20 cellular contexts compared by ENCODE assay signal in genomic region chr2:233088598-233089345, GRCh38. TPM values are rescaled to one million over a fixed set of nuclear protein-coding genes. Genes with fewer than 3 reads are reported as not detected.
DNase-seq lines count a peak whose midpoint lies in the region; ATAC-seq, FAIRE-seq and TF ChIP-seq lines count a peak whose summit lies in the region.
"Had no signal": no experiment of that assay in that cellular context is flagged by ENCODE, and none has a peak within 500 bp of the region (broad histone marks: within the 10 kb centered on the region; RNA-seq: fewer than 3 reads in every experiment).

No MANE protein-coding gene starts in this region.

- H3K4me2 ChIP-seq in OCI-LY3 (ENCODE audit: low read length): no peak overlapping the region

- H2AFZ ChIP-seq in OCI-LY3 (ENCODE audit: low read depth, low read length): no peak overlapping the region

- H3K27me3 ChIP-seq in CD4-positive, CD25-positive, alpha-beta regulatory T cell (ENCODE audit: control insufficient read depth, insufficient read depth, low read length): no peaks in the 10 kb centered on the region
- no peaks in the 10 kb centered on the region for H3K27me3 ChIP-seq in OCI-LY3 (ENCODE audit: low read depth, low read length)
- H3K27me3 ChIP-seq: SJCRH30 had no signal

- peaks cover 10% of the 10 kb centered on the region for H3K27me3 Mint-ChIP-seq in CD4-positive, CD25-positive, alpha-beta regulatory T cell
- H3K27me3 Mint-ChIP-seq in dendritic cell treated with granulocyte-macrophage colony-stimulating factor and Interleukin-4, amounts not matched to agents 40 ng/mL and 50 ng/mL, for 4 days: no peaks in the 10 kb centered on the region
- H3K27me3 Mint-ChIP-seq: activated CD4-positive, alpha-beta T cell treated with anti-CD3 and anti-CD28 coated beads, Interleukin-2, amount 10 ng/mL, durations not matched to agents 7 days and 5 days had no signal

- no peak for FAIRE-seq in D721Med (lab: Jason Lieb, UNC)

- H3K4me1 Mint-ChIP-seq in CD4-positive, CD25-positive, alpha-beta regulatory T cell: peaks cover 26 to 85% (median 58%) of the 10 kb centered on the region in 4 donors
- H3K4me1 Mint-ChIP-seq in dendritic cell treated with granulocyte-macrophage colony-stimulating factor and Interleukin-4, amounts not matched to agents 40 ng/mL and 50 ng/mL, for 4 days (ENCODE audit: low read depth): peaks cover 95% of the 10 kb centered on the region

- peaks cover 85% of the 10 kb centered on the region for H3K79me2 ChIP-seq in OCI-LY3 (ENCODE audit: low read length)

- intact Hi-C loops in dendritic cell treated with granulocyte-macrophage colony-stimulating factor and Interleukin-4, amounts not matched to agents 40 ng/mL and 50 ng/mL, for 4 days (cut with micrococcal nuclease): loop anchor here (2.0 kb wide), 1 partner anchor 14 kb away; no protein-coding TSS in a partner anchor
- intact Hi-C loops in posterior vena cava (cut with DNase I): no loop called here
- intact Hi-C loops in left ventricle myocardium superior (cut with micrococcal nuclease): no loop called here

- peaks cover 0 to 3% (median 0%) of the 10 kb centered on the region in 7 donors for H3K9me3 Mint-ChIP-seq in CD4-positive, CD25-positive, alpha-beta regulatory T cell
- no peaks in the 10 kb centered on the region for H3K9me3 Mint-ChIP-seq in dendritic cell treated with granulocyte-macrophage colony-stimulating factor and Interleukin-4, amounts not matched to agents 40 ng/mL and 50 ng/mL, for 4 days
- H3K9me3 Mint-ChIP-seq: activated CD4-positive, alpha-beta T cell treated with anti-CD3 and anti-CD28 coated beads, Interleukin-2, amount 10 ng/mL, durations not matched to agents 7 days and 5 days had no signal

- DNase-seq in CD4-positive, CD25-positive, alpha-beta regulatory T cell: no peak
- peak; percentile 69 for DNase-seq in posterior vena cava (ENCODE audit: low spot score)
- no peak for DNase-seq in D721Med (ENCODE audit: insufficient read length, low spot score)
- no peak for DNase-seq in left ventricle myocardium superior
- DNase-seq: activated CD4-positive, alpha-beta T cell treated with anti-CD3 and anti-CD28 coated beads, Interleukin-2, amount 10 ng/mL, durations not matched to agents 7 days and 5 days; central memory CD4-positive, alpha-beta T cell; GF-D8; NCI-H2029 treated with DMSO at 0.1 percent for 48 hours; NCI-H510A; SJCRH30; stimulated activated CD4-positive, alpha-beta T cell treated with anti-CD3 and anti-CD28 coated beads, Interleukin-2, amount 100 ng/mL, for 48 hours had no signal

- H3K4me3 Mint-ChIP-seq in CD4-positive, CD25-positive, alpha-beta regulatory T cell: peak overlapping the region in 1 of 4 donors; percentile 35
- peak overlapping the region; percentile 68 for H3K4me3 Mint-ChIP-seq in dendritic cell treated with granulocyte-macrophage colony-stimulating factor and Interleukin-4, amounts not matched to agents 40 ng/mL and 50 ng/mL, for 4 days
- H3K4me3 Mint-ChIP-seq: activated CD4-positive, alpha-beta T cell treated with anti-CD3 and anti-CD28 coated beads, Interleukin-2, amount 10 ng/mL, durations not matched to agents 7 days and 5 days had no signal

- H3K27ac ChIP-seq in CD4-positive, CD25-positive, alpha-beta regulatory T cell (ENCODE audit: insufficient read depth, low read length, poor library complexity, severe bottlenecking): peak overlapping the region; percentile 19
- H3K27ac ChIP-seq in OCI-LY3 (ENCODE audit: low read length): peak overlapping the region; percentile 100
- H3K27ac ChIP-seq: HL-60, SJCRH30, suprapubic skin had no signal

- TF ChIP-seq CTCF in OCI-LY3 (IDR thresholded peaks at IDR 0.05; ENCODE audit: low read depth, low read length): no peak
- TF ChIP-seq CTCF in D721Med (IDR thresholded peaks at IDR 0.05; ENCODE audit: insufficient read depth, missing control alignments): no peak

- H4K20me1 ChIP-seq in OCI-LY3 (ENCODE audit: insufficient read depth, low read length): no peaks in the 10 kb centered on the region

- H3K4me1 ChIP-seq in CD4-positive, CD25-positive, alpha-beta regulatory T cell (ENCODE audit: control insufficient read depth, insufficient read depth, low read length, poor library complexity, severe bottlenecking): peaks cover 57% of the 10 kb centered on the region
- H3K4me1 ChIP-seq in OCI-LY3 (ENCODE audit: low read length): peaks cover 96% of the 10 kb centered on the region
- H3K4me1 ChIP-seq: SJCRH30 had no signal

- ATAC-seq in CD4-positive, CD25-positive, alpha-beta regulatory T cell (ENCODE audit: low read depth in 2 of 2): no peak
- no peak for ATAC-seq in left ventricle myocardium superior
- ATAC-seq in GM21529 (IDR thresholded peaks at IDR 0.05; ENCODE audit: unreplicated experiment): no peak
- ATAC-seq in HG03196 (IDR thresholded peaks at IDR 0.05; ENCODE audit: unreplicated experiment): no peak

- peaks cover 45% of the 10 kb centered on the region for H3K36me3 Mint-ChIP-seq in CD4-positive, CD25-positive, alpha-beta regulatory T cell
- peaks cover 79% of the 10 kb centered on the region for H3K36me3 Mint-ChIP-seq in dendritic cell treated with granulocyte-macrophage colony-stimulating factor and Interleukin-4, amounts not matched to agents 40 ng/mL and 50 ng/mL, for 4 days (ENCODE audit: low read depth)

- no peaks in the 10 kb centered on the region for H3K9me3 ChIP-seq in CD4-positive, CD25-positive, alpha-beta regulatory T cell (ENCODE audit: control insufficient read depth in 2 of 2, low read length in 2 of 2)
- H3K9me3 ChIP-seq in OCI-LY3 (ENCODE audit: insufficient read depth, low read length): no peaks in the 10 kb centered on the region
- H3K9me3 ChIP-seq: SJCRH30, suprapubic skin had no signal

- H3K27ac Mint-ChIP-seq in CD4-positive, CD25-positive, alpha-beta regulatory T cell: peak overlapping the region; percentile 86 to 100 (median 89)
- H3K27ac Mint-ChIP-seq in dendritic cell treated with granulocyte-macrophage colony-stimulating factor and Interleukin-4, amounts not matched to agents 40 ng/mL and 50 ng/mL, for 4 days: peak overlapping the region; percentile 86
- H3K27ac Mint-ChIP-seq: activated CD4-positive, alpha-beta T cell treated with anti-CD3 and anti-CD28 coated beads, Interleukin-2, amount 10 ng/mL, durations not matched to agents 7 days and 5 days had no signal

- peaks cover 43% of the 10 kb centered on the region for H3K36me3 ChIP-seq in CD4-positive, CD25-positive, alpha-beta regulatory T cell (ENCODE audit: control insufficient read depth, insufficient read depth, low read length)
- H3K36me3 ChIP-seq in OCI-LY3 (replicated peaks; ENCODE audit: low read depth, low read length): peaks cover 58% of the 10 kb centered on the region
- H3K36me3 ChIP-seq: SJCRH30, suprapubic skin had no signal

- no peak overlapping the region for H3K4me3 ChIP-seq in CD4-positive, CD25-positive, alpha-beta regulatory T cell (ENCODE audit: low read depth, low read length)
- H3K4me3 ChIP-seq in OCI-LY3 (ENCODE audit: low read length): no peak overlapping the region
- H3K4me3 ChIP-seq: SJCRH30, suprapubic skin had no signal

- no peak overlapping the region for H3K9ac ChIP-seq in OCI-LY3 (ENCODE audit: low read length)

RNA-seq across cellular contexts. Expression of gene INPP5D, which starts 28.6 kb away (rescaled TPM):
- 278 TPM for total RNA-seq in CD4-positive, CD25-positive, alpha-beta regulatory T cell
- polyA plus RNA-seq in CD4-positive, CD25-positive, alpha-beta regulatory T cell: 10 to 100 TPM; 56.9 to 79.8 (median 69.0) TPM
- 10 to 100 TPM; 14.0 to 19.9 TPM for total RNA-seq in posterior vena cava
- total RNA-seq in left ventricle myocardium superior: 5.8 TPM

RNA-seq across cellular contexts. Expression of gene NEU2, which starts 56.3 kb away (rescaled TPM):
- not detected for total RNA-seq in CD4-positive, CD25-positive, alpha-beta regulatory T cell
- not detected for polyA plus RNA-seq in CD4-positive, CD25-positive, alpha-beta regulatory T cell
- total RNA-seq in posterior vena cava (not detected), left ventricle myocardium superior (not detected)
- total RNA-seq: activated CD4-positive, alpha-beta T cell treated with anti-CD3 and anti-CD28 coated beads, Interleukin-2, amount 10 ng/mL, durations not matched to agents 7 days and 5 days; H4; kidney epithelial cell; omental fat pad; SJCRH30 had no signal

Comparison
In these comparisons a context has a peak if more than half of its experiments do, and no peak if none do; other contexts are left out.
1. RNA of gene INPP5D, which starts 28.6 kb away (total RNA-seq): 278 TPM in CD4-positive, CD25-positive, alpha-beta regulatory T cell (single experiment); 14.0 to 19.9 TPM in posterior vena cava and 5.8 TPM in left ventricle myocardium superior (single experiment); every median in the first group is over 10 times any median in the second.